8 cellular contexts compared by ENCODE assay signal in genomic region chr19:8396563-8397203, GRCh38. TPM values are rescaled to one million over a fixed set of nuclear protein-coding genes. Genes with fewer than 3 reads are reported as not detected.
A peak's percentile ranks its signal among the peaks of the same experiment; 100 is the strongest.
DNase-seq lines count a peak whose midpoint lies in the region; ATAC-seq and TF ChIP-seq lines count a peak whose summit lies in the region.

No MANE protein-coding gene starts in this region.

- H4K8ac ChIP-seq in mesenchymal stem cell (ENCODE audit: low read length), result peak overlapping the region; percentile 40

- H3K14ac ChIP-seq in mesenchymal stem cell (ENCODE audit: low read length in 2 of 2), result no peak overlapping the region

- H3K27ac ChIP-seq in mesenchymal stem cell (ENCODE audit: low read length, poor library complexity, severe bottlenecking), result no peak overlapping the region

- H3K4me1 ChIP-seq in mesenchymal stem cell (ENCODE audit: control insufficient read depth, insufficient read depth, low read depth, low read length), result peaks cover 53% of the 10 kb centered on the region

- no peak overlapping the region for H3K18ac ChIP-seq in mesenchymal stem cell (ENCODE audit: low read depth in 1 of 2, low read length in 2 of 2)

- WGBS in mesenchymal stem cell, result 59% methylated on average over 21 of the region's 22 CpGs

- ATAC-seq in HG03521 (IDR thresholded peaks at IDR 0.05; ENCODE audit: unreplicated experiment) (no peak), GM21390 (IDR thresholded peaks at IDR 0.05; ENCODE audit: unreplicated experiment) (no peak)

- H3K9ac ChIP-seq in mesenchymal stem cell (ENCODE audit: low read length), result peak overlapping the region; percentile 17

- H3K4me3 ChIP-seq in mesenchymal stem cell (ENCODE audit: insufficient read depth in 1 of 2, low read depth in 1 of 2, low read length in 2 of 2), result no peak overlapping the region

- H3K23ac ChIP-seq in mesenchymal stem cell (ENCODE audit: low read length in 2 of 2), result no peak overlapping the region

- TF ChIP-seq CTCF in GM12874 (IDR thresholded peaks at IDR 0.05; ENCODE audit: insufficient read depth, low read depth, low read length), result peak; percentile 77

- H2AFZ ChIP-seq in mesenchymal stem cell (ENCODE audit: low read depth, low read length), result no peak overlapping the region

- H2BK5ac ChIP-seq in mesenchymal stem cell (ENCODE audit: low read depth, low read length, poor library complexity, severe bottlenecking), result no peak overlapping the region

- peak overlapping the region; percentile 25 for H4K91ac ChIP-seq in mesenchymal stem cell (ENCODE audit: low read length)

- H2AK5ac ChIP-seq in mesenchymal stem cell (ENCODE audit: low read length, severe bottlenecking), result peak overlapping the region; percentile 30

- H3K36me3 ChIP-seq in mesenchymal stem cell (ENCODE audit: control insufficient read depth in 1 of 2, insufficient read depth in 2 of 2, low read depth in 1 of 2, low read length in 2 of 2), result peaks cover 12 to 50% of the 10 kb centered on the region in 2 experiments

- no peaks in the 10 kb centered on the region for H3K27me3 ChIP-seq in mesenchymal stem cell (ENCODE audit: control insufficient read depth in 1 of 2, insufficient read depth in 1 of 2, low read length in 2 of 2)

- H3K79me1 ChIP-seq in mesenchymal stem cell (replicated peaks; ENCODE audit: low read length, poor library complexity, severe bottlenecking), result peaks cover 18% of the 10 kb centered on the region

- no peak overlapping the region for H2BK120ac ChIP-seq in mesenchymal stem cell (ENCODE audit: low read depth, low read length)

- H3K4me2 ChIP-seq in mesenchymal stem cell (ENCODE audit: low read length, poor library complexity, severe bottlenecking), result no peak overlapping the region

- peak; percentile 82 for DNase-seq in NCI-H460 (ENCODE audit: extremely low read depth, low read depth)
- DNase-seq in activated CD8-positive, alpha-beta memory T cell treated with anti-CD3 and anti-CD28 coated beads for 4 hours (ENCODE audit: low read depth in 2 of 2), result peak; percentile 43 to 44
- DNase-seq in effector CD4-positive, alpha-beta T cell, result peak; percentile 60
- DNase-seq in mesenchymal stem cell, result peak; percentile 69
- DNase-seq in stimulated activated CD8-positive, alpha-beta memory T cell treated with anti-CD3 and anti-CD28 coated beads, Interleukin-7, amount 100 ng/mL, for 4 hours (ENCODE audit: low read depth in 2 of 2), result peak; percentile 46 to 48

- peak overlapping the region; percentile 15 for H2BK15ac ChIP-seq in mesenchymal stem cell (ENCODE audit: low read depth, poor library complexity, severe bottlenecking)

- H3K9me3 ChIP-seq in mesenchymal stem cell (ENCODE audit: control insufficient read depth, low read length), result no peaks in the 10 kb centered on the region

- H2BK12ac ChIP-seq in mesenchymal stem cell (ENCODE audit: low read length in 2 of 2), result peak overlapping the region in 1 of 2 experiments; percentile 38

- no peak overlapping the region for H3K4ac ChIP-seq in mesenchymal stem cell (ENCODE audit: low read depth in 1 of 2, low read length in 2 of 2)

RNA-seq across cellular contexts. Expression of gene RAB11B, which starts 6.5 kb away (rescaled TPM):
- 11.7 and 15.4 TPM in 2 replicates for total RNA-seq in NCI-H460 (2014; rRNA removed; shearing (Covaris generic))
- polyA plus RNA-seq in NCI-H460 (2014; cell fraction: nucleus; rRNA removed), result 34.8 and 55.9 TPM in 2 replicates
- 90.1 TPM for polyA plus RNA-seq in mesenchymal stem cell (2013, experiment 1 of 2)
- 92.4 TPM for polyA plus RNA-seq in mesenchymal stem cell (2013, experiment 2 of 2)

RNA-seq across cellular contexts. Expression of gene MARCHF2, which starts 16.4 kb away (rescaled TPM):
- total RNA-seq in NCI-H460 (2014; rRNA removed; shearing (Covaris generic)), result 13.0 and 15.6 TPM in 2 replicates
- polyA plus RNA-seq in NCI-H460 (2014; cell fraction: nucleus; rRNA removed), result 37.4 and 37.5 TPM in 2 replicates
- 42.1 TPM for polyA plus RNA-seq in mesenchymal stem cell (2013, experiment 1 of 2)
- 39.4 TPM for polyA plus RNA-seq in mesenchymal stem cell (2013, experiment 2 of 2)

RNA-seq across cellular contexts. Expression of gene ANGPTL4, which starts 32.7 kb away (rescaled TPM):
- 42.5 and 43.0 TPM in 2 replicates for total RNA-seq in NCI-H460 (2014; rRNA removed; shearing (Covaris generic))
- 53.1 and 59.6 TPM in 2 replicates for polyA plus RNA-seq in NCI-H460 (2014; cell fraction: nucleus; rRNA removed)
- 48.8 TPM for polyA plus RNA-seq in mesenchymal stem cell (2013, experiment 1 of 2)
- 48.5 TPM for polyA plus RNA-seq in mesenchymal stem cell (2013, experiment 2 of 2)

RNA-seq across cellular contexts. Expression of gene HNRNPM, which starts 48.1 kb away (rescaled TPM):
- 50.8 and 69.7 TPM in 2 replicates for total RNA-seq in NCI-H460 (2014; rRNA removed; shearing (Covaris generic))
- 119 and 127 TPM in 2 replicates for polyA plus RNA-seq in NCI-H460 (2014; cell fraction: nucleus; rRNA removed)
- 84.5 TPM for polyA plus RNA-seq in mesenchymal stem cell (2013, experiment 1 of 2)
- 82.9 TPM for polyA plus RNA-seq in mesenchymal stem cell (2013, experiment 2 of 2)

RNA-seq across cellular contexts. Expression of gene KANK3, which starts 53.6 kb away (rescaled TPM):
- total RNA-seq in NCI-H460 (2014; rRNA removed; shearing (Covaris generic)), result 1.6 and 1.8 TPM in 2 replicates
- polyA plus RNA-seq in NCI-H460 (2014; cell fraction: nucleus; rRNA removed), result 0.49 and 1.1 TPM in 2 replicates
- polyA plus RNA-seq in mesenchymal stem cell (2013, experiment 1 of 2), result 0.14 TPM
- polyA plus RNA-seq in mesenchymal stem cell (2013, experiment 2 of 2), result 0.23 TPM
